Comparison of ENCODE assay signal across 15 cellular contexts in genomic region chr13:32682740-32683139, GRCh38.
DNase-seq lines count a peak whose midpoint lies in the region; ATAC-seq and TF ChIP-seq lines count a peak whose summit lies in the region.
"Had no signal": no experiment of that assay in that cellular context is flagged by ENCODE, and none has a peak within 500 bp of the region (broad histone marks: within the 10 kb centered on the region; RNA-seq: fewer than 3 reads in every experiment).

No MANE protein-coding gene starts in this region.

- H3K9me3 Mint-ChIP-seq in stimulated activated naive CD8-positive, alpha-beta T cell treated with anti-CD3 and anti-CD28 coated beads, Interleukin-15, amount 100 ng/mL, for 72 hours, result no peaks in the 10 kb centered on the region
- H3K9me3 Mint-ChIP-seq: HFFc6 had no signal

- H3K4me3 Mint-ChIP-seq in stimulated activated naive CD8-positive, alpha-beta T cell treated with anti-CD3 and anti-CD28 coated beads, Interleukin-15, amount 100 ng/mL, for 72 hours, result no peak overlapping the region
- H3K4me3 Mint-ChIP-seq: HFFc6 had no signal

- no peak for TF ChIP-seq CTCF in VCaP (conservative IDR thresholded peaks at IDR 0.05)

- H3K4me1 Mint-ChIP-seq in stimulated activated naive CD8-positive, alpha-beta T cell treated with anti-CD3 and anti-CD28 coated beads, Interleukin-15, amount 100 ng/mL, for 72 hours, result peaks cover 22% of the 10 kb centered on the region

- H3K27ac Mint-ChIP-seq in stimulated activated naive CD8-positive, alpha-beta T cell treated with anti-CD3 and anti-CD28 coated beads, Interleukin-15, amount 100 ng/mL, for 72 hours, result peak overlapping the region; percentile 83 to 94
- H3K27ac Mint-ChIP-seq: HFFc6 had no signal

- DNase-seq in stimulated activated naive CD8-positive, alpha-beta T cell treated with anti-CD3 and anti-CD28 coated beads, Interleukin-15, amount 100 ng/mL, for 72 hours, result no peak
- DNase-seq in stimulated activated naive CD8-positive, alpha-beta T cell treated with anti-CD3 and anti-CD28 coated beads, Interleukin-15, Interleukin-2, amounts not matched to agents 100 U/mL and 50 U/mL, for 24 hours, result no peak
- DNase-seq in inferior parietal cortex (ENCODE audit: extremely low spot score) (peak; percentile 7), SIG-M5 (lab: John Stamatoyannopoulos, UW) (no peak), OCI-M2 (lab: John Stamatoyannopoulos, UW; ENCODE audit: unreplicated experiment) (no peak), NCI-H2227 (lab: John Stamatoyannopoulos, UW; ENCODE audit: unreplicated experiment) (no peak)
- DNase-seq: EL, HFFc6, KBM-7, NCI-H1048, NCI-H510A, NCI-H82, SHP77 treated with DMSO at 0.1 percent for 48 hours had no signal

- no peaks in the 10 kb centered on the region for H3K27me3 Mint-ChIP-seq in stimulated activated naive CD8-positive, alpha-beta T cell treated with anti-CD3 and anti-CD28 coated beads, Interleukin-15, amount 100 ng/mL, for 72 hours

- peak overlapping the region; percentile 83 for H3K27ac ChIP-seq in VCaP
- H3K27ac ChIP-seq: BLaER1 had no signal

- no peak for ATAC-seq in stimulated activated naive CD8-positive, alpha-beta T cell treated with anti-CD3 and anti-CD28 coated beads, Interleukin-15, amount 100 ng/mL, for 72 hours
- ATAC-seq in stimulated activated naive CD8-positive, alpha-beta T cell treated with anti-CD3 and anti-CD28 coated beads, Interleukin-15, Interleukin-2, amounts not matched to agents 100 U/mL and 50 U/mL, for 24 hours, result no peak
